In the genomic region with DNA sequence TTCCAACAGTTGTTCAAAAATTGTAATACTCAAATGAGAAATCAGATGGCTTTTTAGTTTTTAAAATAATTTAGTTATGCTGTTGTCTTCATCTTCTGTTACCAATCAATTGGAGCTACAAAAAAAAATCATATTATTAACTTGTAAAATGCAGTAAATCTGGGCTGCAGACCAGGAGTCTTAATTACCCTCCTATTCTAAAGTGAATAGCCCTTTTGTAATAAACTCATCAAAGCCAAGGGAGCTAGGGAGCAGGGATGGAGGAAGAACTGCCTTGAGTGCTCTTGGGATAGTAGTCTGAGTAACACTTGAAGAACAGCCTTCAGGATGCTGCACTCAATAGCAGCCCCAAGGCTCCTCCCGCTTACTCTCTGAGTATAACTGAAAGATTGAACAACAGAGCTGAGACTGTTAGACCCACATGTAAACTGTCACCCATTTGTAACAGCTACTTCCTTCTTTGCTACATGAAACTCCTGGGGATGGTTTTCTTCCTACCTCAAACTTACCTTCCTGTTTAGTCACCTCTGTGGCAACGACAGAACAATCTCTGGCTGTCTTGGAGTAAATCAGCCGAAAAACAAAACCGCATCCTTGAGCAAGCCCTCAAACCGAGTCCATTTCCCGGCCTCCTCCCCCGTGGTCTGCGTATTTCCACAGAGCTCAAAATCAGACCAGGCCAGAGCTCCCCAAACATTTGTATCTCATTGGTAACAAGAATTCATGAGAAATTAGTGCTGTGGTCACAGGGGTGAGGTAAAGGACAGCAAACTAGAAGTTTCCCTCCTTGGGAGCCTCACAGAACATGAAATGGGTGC, we compare ENCODE assay signal across 7 cellular contexts. TPM values are rescaled to one million over a fixed set of nuclear protein-coding genes. Genes with fewer than 3 reads are reported as not detected.
DNase-seq lines count a peak whose midpoint lies in the region; ATAC-seq lines count a peak whose summit lies in the region.

No MANE protein-coding gene starts in this region.

- DNase-seq in SKM-1 (lab: John Stamatoyannopoulos, UW; ENCODE audit: unreplicated experiment) (peak; percentile 99), astrocyte of the hippocampus (ENCODE audit: low read depth, low spot score) (peak; percentile 74), AG08395 (ENCODE audit: low spot score) (no peak), SK-N-DZ (ENCODE audit: low spot score) (no peak)
- DNase-seq in stimulated activated CD4-positive, alpha-beta T cell treated with anti-CD3 and anti-CD28 coated beads, Interleukin-15, amount 100 ng/mL, for 48 hours (ENCODE audit: low read depth in 2 of 2), result peak; percentile 55 to 69

- ATAC-seq in GM18909 (IDR thresholded peaks at IDR 0.05; ENCODE audit: poor library complexity, unreplicated experiment) (peak; percentile 74), HG02981 (IDR thresholded peaks at IDR 0.05; ENCODE audit: unreplicated experiment) (peak; percentile 80)

RNA-seq across cellular contexts. Expression of a gene that starts 55.9 kb away (rescaled TPM):
- polyA plus RNA-seq in SK-N-DZ (2014; cell fraction: cytosol; rRNA removed), result 11.0 and 11.1 TPM in 2 replicates
- polyA plus RNA-seq in SK-N-DZ (2014; cell fraction: nucleus; rRNA removed), result 4.0 and 7.0 TPM in 2 replicates

Comparison
In these comparisons a context has a peak if more than half of its experiments do, and no peak if none do; other contexts are left out.
1. DNase-seq: peak in SKM-1 (single experiment), astrocyte of the hippocampus (single experiment) and stimulated activated CD4-positive, alpha-beta T cell treated with anti-CD3 and anti-CD28 coated beads, Interleukin-15, amount 100 ng/mL, for 48 hours (2 of 2); none in AG08395 (single experiment) and SK-N-DZ (single experiment).